In genomic region chr2:97995734-97996624, GRCh38 we compare ENCODE assay signal across 8 cellular contexts. TPM values are rescaled to one million over a fixed set of nuclear protein-coding genes. Genes with fewer than 3 reads are reported as not detected.
A peak's percentile ranks its signal among the peaks of the same experiment; 100 is the strongest.
DNase-seq lines count a peak whose midpoint lies in the region; ATAC-seq and TF ChIP-seq lines count a peak whose summit lies in the region.

Gene TMEM131, minus strand, starts transcription at chr2:97995948. Its CDS starts 286 bp downstream, at chr2:97995662.

- DNase-seq in NCI-H1048 (lab: John Stamatoyannopoulos, UW) (peak; percentile 80), SK-N-MC (ENCODE audit: low read depth, low spot score) (no peak)
- DNase-seq in activated naive CD4-positive, alpha-beta T cell treated with anti-CD3 and anti-CD28 coated beads, Interleukin-2, amount 10 ng/mL, durations not matched to agents 7 days and 5 days: peak; percentile 96

- TF ChIP-seq CTCF in gastroesophageal sphincter (IDR thresholded peaks at IDR 0.05) (peak in 1 of 4 experiments; percentile 10), neutrophil (IDR thresholded peaks at IDR 0.05) (no peak), subcutaneous adipose tissue (IDR thresholded peaks at IDR 0.05; ENCODE audit: low read depth) (no peak)

- no peaks in the 10 kb centered on the region for H3K36me3 ChIP-seq in SK-N-MC (ENCODE audit: insufficient read depth, low read length)
- H3K36me3 ChIP-seq in gastroesophageal sphincter: no peaks in the 10 kb centered on the region
- no peaks in the 10 kb centered on the region for H3K36me3 ChIP-seq in neutrophil

- WGBS in gastroesophageal sphincter (ENCODE audit: low coverage in 1 of 2), 2 donors: 2 to 17% methylated on average over 1 to 6 of the region's 88 CpGs

- H3K9me3 Mint-ChIP-seq in activated naive CD4-positive, alpha-beta T cell treated with anti-CD3 and anti-CD28 coated beads, Interleukin-2, amount 10 ng/mL, durations not matched to agents 7 days and 5 days: no peaks in the 10 kb centered on the region

- peaks cover 7% of the 10 kb centered on the region for H3K36me3 Mint-ChIP-seq in activated naive CD4-positive, alpha-beta T cell treated with anti-CD3 and anti-CD28 coated beads, Interleukin-2, amount 10 ng/mL, durations not matched to agents 7 days and 5 days

- no peaks in the 10 kb centered on the region for H3K27me3 ChIP-seq in gastroesophageal sphincter
- H3K27me3 ChIP-seq in neutrophil: no peaks in the 10 kb centered on the region

- no peak for TF ChIP-seq EP300 in gastroesophageal sphincter (IDR thresholded peaks at IDR 0.05)

- H3K27me3 Mint-ChIP-seq in activated naive CD4-positive, alpha-beta T cell treated with anti-CD3 and anti-CD28 coated beads, Interleukin-2, amount 10 ng/mL, durations not matched to agents 7 days and 5 days: peaks cover 5% of the 10 kb centered on the region

- peak within 1 kb of the TSS; percentile 98 for H3K27ac Mint-ChIP-seq in activated naive CD4-positive, alpha-beta T cell treated with anti-CD3 and anti-CD28 coated beads, Interleukin-2, amount 10 ng/mL, durations not matched to agents 7 days and 5 days

- ATAC-seq in HG02571 (IDR thresholded peaks at IDR 0.05; ENCODE audit: unreplicated experiment) (peak; percentile 70), gastroesophageal sphincter (peak; percentile 96)

- H3K4me1 ChIP-seq in gastroesophageal sphincter: peaks cover 4 to 46% (median 11%) of the 10 kb centered on the region in 3 donors
- peaks cover 37 to 40% of the 10 kb centered on the region in 2 experiments for H3K4me1 ChIP-seq in neutrophil (ENCODE audit: control insufficient read depth in 1 of 2, insufficient read depth in 1 of 2, low read depth in 1 of 2, low read length in 1 of 2)

- H3K9me3 ChIP-seq in SK-N-MC (ENCODE audit: low read depth, low read length) (no peaks in the 10 kb centered on the region), gastroesophageal sphincter (no peaks in the 10 kb centered on the region), neutrophil (no peaks in the 10 kb centered on the region)

- CTCF ChIA-PET in activated naive CD4-positive, alpha-beta T cell treated with anti-CD3 and anti-CD28 coated beads, Interleukin-2, amount 10 ng/mL, durations not matched to agents 7 days and 5 days (lab: Charles Lee): no interaction called here

- H3K4me3 Mint-ChIP-seq in activated naive CD4-positive, alpha-beta T cell treated with anti-CD3 and anti-CD28 coated beads, Interleukin-2, amount 10 ng/mL, durations not matched to agents 7 days and 5 days: peak within 1 kb of the TSS; percentile 100

- TF ChIP-seq POLR2A in gastroesophageal sphincter (IDR thresholded peaks at IDR 0.05): peak; percentile 59 to 60

- H3K27ac ChIP-seq in SK-N-MC: peak within 1 kb of the TSS; percentile 88
- peak within 1 kb of the TSS; percentile 76 to 97 (median 96) for H3K27ac ChIP-seq in gastroesophageal sphincter
- H3K27ac ChIP-seq in neutrophil: peak within 1 kb of the TSS; percentile 95

- peak within 1 kb of the TSS; percentile 94 for H3K4me3 ChIP-seq in GM08714 (ENCODE audit: low read length)
- H3K4me3 ChIP-seq in SK-N-MC: peak within 1 kb of the TSS; percentile 98
- H3K4me3 ChIP-seq in gastroesophageal sphincter: peak within 1 kb of the TSS; percentile 70 to 75
- peak within 1 kb of the TSS; percentile 88 to 93 for H3K4me3 ChIP-seq in neutrophil (ENCODE audit: low read depth in 1 of 2, low read length in 1 of 2)

- H3K9ac ChIP-seq in SK-N-MC (ENCODE audit: insufficient read length): peak within 1 kb of the TSS; percentile 93

- H3K4me1 Mint-ChIP-seq in activated naive CD4-positive, alpha-beta T cell treated with anti-CD3 and anti-CD28 coated beads, Interleukin-2, amount 10 ng/mL, durations not matched to agents 7 days and 5 days: peaks cover 34% of the 10 kb centered on the region

RNA-seq across cellular contexts. Expression of gene TMEM131, which starts in this region (rescaled TPM):
- 10 to 100 TPM; 32.0 to 46.4 (median 33.9) TPM for total RNA-seq in gastroesophageal sphincter
- 10 to 100 TPM; 35.5 to 44.3 (median 39.7) TPM for total RNA-seq in subcutaneous adipose tissue
